ENCODE assay signal across 8 cellular contexts in genomic region chr3:152205097-152205593, GRCh38.
A peak's percentile ranks its signal among the peaks of the same experiment; 100 is the strongest.
DNase-seq lines count a peak whose midpoint lies in the region; ATAC-seq, FAIRE-seq and TF ChIP-seq lines count a peak whose summit lies in the region.

No MANE protein-coding gene starts in this region.

- TF ChIP-seq POLR2A in GM12891 (IDR thresholded peaks at IDR 0.05; ENCODE audit: low read depth, low read length) = no peak

- H2BK5ac ChIP-seq in mesenchymal stem cell (ENCODE audit: low read depth, low read length, poor library complexity, severe bottlenecking) = no peak overlapping the region

- no peak overlapping the region for H2BK15ac ChIP-seq in mesenchymal stem cell (ENCODE audit: low read depth, poor library complexity, severe bottlenecking)

- H3K27me3 ChIP-seq in mesenchymal stem cell (ENCODE audit: control insufficient read depth in 1 of 2, insufficient read depth in 1 of 2, low read length in 2 of 2) (no peaks in the 10 kb centered on the region), SJCRH30 (no peaks in the 10 kb centered on the region)

- ATAC-seq in HG02642 (IDR thresholded peaks at IDR 0.05; ENCODE audit: poor library complexity, unreplicated experiment) (peak; percentile 40), HG02852 (IDR thresholded peaks at IDR 0.05; ENCODE audit: unreplicated experiment) (no peak)

- no peak overlapping the region for H4K8ac ChIP-seq in mesenchymal stem cell (ENCODE audit: low read length)

- no peak overlapping the region for H3K9ac ChIP-seq in mesenchymal stem cell (ENCODE audit: low read length)

- peaks cover 2% of the 10 kb centered on the region for H3K79me1 ChIP-seq in mesenchymal stem cell (replicated peaks; ENCODE audit: low read length, poor library complexity, severe bottlenecking)

- H3K36me3 ChIP-seq in mesenchymal stem cell (ENCODE audit: control insufficient read depth in 1 of 2, insufficient read depth in 2 of 2, low read depth in 1 of 2, low read length in 2 of 2) = no peaks in the 10 kb centered on the region
- H3K36me3 ChIP-seq in SJCRH30 = no peaks in the 10 kb centered on the region

- H3K4me2 ChIP-seq in mesenchymal stem cell (ENCODE audit: low read length, poor library complexity, severe bottlenecking) = peak overlapping the region; percentile 55

- H3K4me3 ChIP-seq in mesenchymal stem cell (ENCODE audit: insufficient read depth in 1 of 2, low read depth in 1 of 2, low read length in 2 of 2) (no peak overlapping the region), SJCRH30 (no peak overlapping the region)

- H3K18ac ChIP-seq in mesenchymal stem cell (ENCODE audit: low read depth in 1 of 2, low read length in 2 of 2) = no peak overlapping the region

- H3K4me1 ChIP-seq in mesenchymal stem cell (ENCODE audit: control insufficient read depth, insufficient read depth, low read depth, low read length) (peaks cover 2% of the 10 kb centered on the region), SJCRH30 (no peaks in the 10 kb centered on the region)

- H3K4ac ChIP-seq in mesenchymal stem cell (ENCODE audit: low read depth in 1 of 2, low read length in 2 of 2) = no peak overlapping the region

- no CpG with 5 or more reads among the region's 3 CpGs for WGBS in mesenchymal stem cell

- H4K91ac ChIP-seq in mesenchymal stem cell (ENCODE audit: low read length) = no peak overlapping the region

- no peak for DNase-seq in GM12891 (ENCODE audit: insufficient read length, low spot score)
- DNase-seq in SIG-M5 treated with dmso at 0.1 percent for 504 hours (lab: John Stamatoyannopoulos, UW; ENCODE audit: unreplicated experiment) = peak; percentile 97
- no peak for DNase-seq in mesenchymal stem cell
- DNase-seq in DMS79 treated with DMSO at 0.1 percent for 48 hours (lab: John Stamatoyannopoulos, UW) = no peak
- no peak for DNase-seq in SJCRH30
- DNase-seq in stimulated activated CD4-positive, alpha-beta T cell treated with anti-CD3 and anti-CD28 coated beads, Interleukin-4, amount 100 ng/mL, for 24 hours = no peak

- H3K23ac ChIP-seq in mesenchymal stem cell (ENCODE audit: low read length in 2 of 2) = no peak overlapping the region

- H2AK5ac ChIP-seq in mesenchymal stem cell (ENCODE audit: low read length, severe bottlenecking) = no peak overlapping the region

- no peaks in the 10 kb centered on the region for H3K9me3 ChIP-seq in mesenchymal stem cell (ENCODE audit: control insufficient read depth, low read length)
- H3K9me3 ChIP-seq in SJCRH30 (replicated peaks) = no peaks in the 10 kb centered on the region

- H3K14ac ChIP-seq in mesenchymal stem cell (ENCODE audit: low read length in 2 of 2) = no peak overlapping the region

- no peak overlapping the region for H2AFZ ChIP-seq in mesenchymal stem cell (ENCODE audit: low read depth, low read length)

- FAIRE-seq in GM12891 (lab: Jason Lieb, UNC) = peak; percentile 80

- H3K27ac ChIP-seq in mesenchymal stem cell (ENCODE audit: low read length, poor library complexity, severe bottlenecking) = peak overlapping the region; percentile 52
- H3K27ac ChIP-seq in SJCRH30 = no peak overlapping the region

- no peak overlapping the region for H2BK120ac ChIP-seq in mesenchymal stem cell (ENCODE audit: low read depth, low read length)

- no peak overlapping the region for H2BK12ac ChIP-seq in mesenchymal stem cell (ENCODE audit: low read length in 2 of 2)

TF ChIP-seq in GM12891, 5 proteins besides CTCF, POLR2A, EP300 and RAD21:
- peak; percentile 40; the same call in 1 of the 2 replicates for TF ChIP-seq SPI1 (IDR thresholded peaks at IDR 0.05; ENCODE audit: low read depth, low read length)
- TF ChIP-seq TAF1 (IDR thresholded peaks at IDR 0.05; ENCODE audit: low read depth, low read length) = no peak
